32 cellular contexts compared by ENCODE assay signal in the genomic region with DNA sequence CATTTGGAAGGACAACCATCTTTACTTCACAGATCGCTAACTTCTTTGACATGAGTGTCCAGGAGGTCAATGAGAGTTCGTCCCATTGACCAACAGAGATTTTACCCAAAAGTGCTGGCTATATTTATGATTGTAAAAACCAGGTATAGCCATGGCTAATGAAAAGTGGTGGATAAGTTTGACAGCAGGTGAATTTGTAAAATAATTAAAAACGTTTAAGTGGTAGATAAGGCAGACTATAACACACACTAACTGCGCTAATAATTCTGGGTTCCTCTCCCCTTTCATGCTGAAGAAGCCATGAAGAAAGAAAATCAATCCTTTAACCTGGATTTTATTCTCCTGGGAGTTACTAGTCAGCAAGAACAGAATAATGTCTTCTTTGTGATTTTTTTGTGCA. TPM values are rescaled to one million over a fixed set of nuclear protein-coding genes. Genes with fewer than 3 reads are reported as not detected.
"Had no signal": no experiment of that assay in that cellular context is flagged by ENCODE, and none has a peak within 500 bp of the region (broad histone marks: within the 10 kb centered on the region; RNA-seq: fewer than 3 reads in every experiment).

Gene OR1A2 (plus strand): TSS at position 301 of the 400 bp plus-strand sequence. CDS start 0 bp downstream, at position 301.

- FAIRE-seq: urothelium cell line had no signal

- ATAC-seq: stimulated activated effector memory CD8-positive, alpha-beta T cell treated with anti-CD3 and anti-CD28 coated beads, Interleukin-12 subunit alpha, Interleukin-12 subunit beta, amount 100 ng/mL, for 72 hours; stimulated activated memory B cell treated with anti-CD40 and anti-IgM and Interleukin-4, amounts not matched to agents 10 μg/mL and 1 μg/mL and 100 μg/mL, for 72 hours; stimulated activated naive B cell treated with anti-CD40 and anti-IgM and Interleukin-4, amounts not matched to agents 10 μg/mL and 1 μg/mL and 100 μg/mL, for 72 hours; stimulated activated naive CD8-positive, alpha-beta T cell treated with anti-CD3 and anti-CD28 coated beads, Interleukin-15, amount 100 ng/mL, for 72 hours; stimulated activated naive CD8-positive, alpha-beta T cell treated with anti-CD3 and anti-CD28 coated beads, Interleukin-15, Interleukin-2, amounts not matched to agents 100 U/mL and 50 U/mL, for 24 hours; upper lobe of right lung had no signal

- H3K27ac ChIP-seq: stomach, suprapubic skin, testis, thoracic aorta, thyroid gland, tibial artery, tibial nerve, transverse colon, upper lobe of left lung, upper lobe of right lung, uterus, vagina had no signal

- H3K27me3 ChIP-seq: testis, thyroid gland, tibial artery, tibial nerve, upper lobe of left lung, uterus, vagina had no signal

- H3K36me3 ChIP-seq: stomach, suprapubic skin, thoracic aorta, thyroid gland, tibial artery, tibial nerve, transverse colon, upper lobe of left lung, upper lobe of right lung, uterus, vagina had no signal

- H3K4me3 ChIP-seq: stomach, suprapubic skin, testis, thoracic aorta, thyroid gland, tibial artery, tibial nerve, transverse colon, upper lobe of left lung, upper lobe of right lung, uterus, vagina had no signal

- H3K9me3 ChIP-seq: suprapubic skin, testis, thyroid gland, transverse colon, upper lobe of right lung, uterus, vagina had no signal

- H3K4me1 ChIP-seq: stomach, suprapubic skin, testis, thyroid gland, tibial artery, tibial nerve, transverse colon, upper lobe of left lung, upper lobe of right lung, uterus, vagina had no signal

- DNase-seq: stimulated activated CD4-positive, alpha-beta T cell treated with anti-CD3 and anti-CD28 coated beads, Interleukin-2, amount 100 ng/mL, for 48 hours; stimulated activated CD4-positive, alpha-beta T cell treated with anti-CD3 and anti-CD28 coated beads, Interleukin-4, amount 100 ng/mL, for 1 hour; stimulated activated CD4-positive, alpha-beta T cell treated with anti-CD3 and anti-CD28 coated beads, Interleukin-4, amount 100 ng/mL, for 24 hours; stimulated activated CD4-positive, alpha-beta T cell treated with anti-CD3 and anti-CD28 coated beads, Interleukin-4, amount 100 ng/mL, for 4 hours; stimulated activated CD8-positive, alpha-beta memory T cell treated with anti-CD3 and anti-CD28 coated beads, Interleukin-4, amount 100 ng/mL, for 48 hours; stimulated activated naive B cell treated with anti-CD40 and anti-IgM and Interleukin-4, amounts not matched to agents 10 μg/mL and 1 μg/mL and 100 μg/mL, for 72 hours; stimulated activated naive CD4-positive, alpha-beta T cell; stimulated activated naive CD4-positive, alpha-beta T cell treated with Interleukin-2 at 50 U/mL for 16 hours; stimulated activated naive CD8-positive, alpha-beta T cell treated with anti-CD3 and anti-CD28 coated beads, Interleukin-15, amount 100 ng/mL, for 72 hours; stimulated activated naive CD8-positive, alpha-beta T cell treated with anti-CD3 and anti-CD28 coated beads, Interleukin-15, Interleukin-2, amounts not matched to agents 100 U/mL and 50 U/mL, for 24 hours; stomach; substantia nigra; testis; thyroid gland; tibial artery; transverse colon; trophoblast cell; upper lobe of left lung; upper lobe of right lung; uterus had no signal

RNA-seq across cellular contexts. Expression of gene OR1A2, which starts in this region (rescaled TPM):
- total RNA-seq: stomach, subcutaneous adipose tissue, suprapubic skin, temporal lobe, testis, thoracic aorta, thyroid gland, tibial nerve, transverse colon, upper lobe of left lung, upper lobe of right lung, ureter, urinary bladder, uterus, vagina had no signal
- polyA plus RNA-seq: stomach, thymus, urinary bladder had no signal
